In genomic region chr12:99026332-99027116, GRCh38 we compare ENCODE assay signal across 18 cellular contexts.
DNase-seq lines count a peak whose midpoint lies in the region; ATAC-seq and TF ChIP-seq lines count a peak whose summit lies in the region.
"Had no signal": no experiment of that assay in that cellular context is flagged by ENCODE, and none has a peak within 500 bp of the region (broad histone marks: within the 10 kb centered on the region; RNA-seq: fewer than 3 reads in every experiment).

No MANE protein-coding gene starts in this region.

- no peak for TF ChIP-seq CTCF in WTC11 (IDR thresholded peaks at IDR 0.05)

- CTCF ChIA-PET in WTC11 (lab: Charles Lee), result no interaction called here

- H3K4me3 Mint-ChIP-seq in WTC11, result no peak overlapping the region
- no peak overlapping the region for H3K4me3 Mint-ChIP-seq in activated naive CD8-positive, alpha-beta T cell treated with anti-CD3 and anti-CD28 coated beads for 36 hours
- H3K4me3 Mint-ChIP-seq: CD8-positive, alpha-beta T cell; naive B cell; stimulated activated memory B cell treated with anti-CD40 and anti-IgM and Interleukin-4, amounts not matched to agents 10 μg/mL and 1 μg/mL and 100 μg/mL, for 72 hours; type B pancreatic cell had no signal

- ATAC-seq in GM18867 (IDR thresholded peaks at IDR 0.05; ENCODE audit: unreplicated experiment), result peak; percentile 77
- ATAC-seq in GM21786 (IDR thresholded peaks at IDR 0.05; ENCODE audit: unreplicated experiment), result peak; percentile 61
- ATAC-seq in HG03432 (IDR thresholded peaks at IDR 0.05; ENCODE audit: unreplicated experiment), result peak; percentile 71
- peak; percentile 47 for ATAC-seq in WTC11
- ATAC-seq in HG02870 (IDR thresholded peaks at IDR 0.05; ENCODE audit: unreplicated experiment), result no peak
- ATAC-seq: CD8-positive, alpha-beta T cell; HepG2; stimulated activated memory B cell treated with anti-CD40 and anti-IgM and Interleukin-4, amounts not matched to agents 10 μg/mL and 1 μg/mL and 100 μg/mL, for 72 hours had no signal

- H3K4me1 Mint-ChIP-seq in WTC11, result peaks cover 43% of the 10 kb centered on the region
- H3K4me1 Mint-ChIP-seq in activated naive CD8-positive, alpha-beta T cell treated with anti-CD3 and anti-CD28 coated beads for 36 hours, result no peaks in the 10 kb centered on the region
- H3K4me1 Mint-ChIP-seq: naive B cell; stimulated activated memory B cell treated with anti-CD40 and anti-IgM and Interleukin-4, amounts not matched to agents 10 μg/mL and 1 μg/mL and 100 μg/mL, for 72 hours had no signal

- H3K27me3 Mint-ChIP-seq in WTC11 (ENCODE audit: low read depth), result peaks cover 75% of the 10 kb centered on the region
- H3K27me3 Mint-ChIP-seq in activated naive CD8-positive, alpha-beta T cell treated with anti-CD3 and anti-CD28 coated beads for 36 hours, result no peaks in the 10 kb centered on the region

- H3K27ac Mint-ChIP-seq in WTC11, result no peak overlapping the region
- H3K27ac Mint-ChIP-seq in activated naive CD8-positive, alpha-beta T cell treated with anti-CD3 and anti-CD28 coated beads for 36 hours, result no peak overlapping the region
- H3K27ac Mint-ChIP-seq: CD8-positive, alpha-beta T cell; naive B cell; stimulated activated memory B cell treated with anti-CD40 and anti-IgM and Interleukin-4, amounts not matched to agents 10 μg/mL and 1 μg/mL and 100 μg/mL, for 72 hours; type B pancreatic cell had no signal

- POLR2A ChIA-PET in WTC11 (lab: Charles Lee), result no interaction called here

- no peaks in the 10 kb centered on the region for H3K36me3 Mint-ChIP-seq in WTC11
- no peaks in the 10 kb centered on the region for H3K36me3 Mint-ChIP-seq in activated naive CD8-positive, alpha-beta T cell treated with anti-CD3 and anti-CD28 coated beads for 36 hours
- H3K36me3 Mint-ChIP-seq: CD8-positive, alpha-beta T cell; naive B cell; stimulated activated memory B cell treated with anti-CD40 and anti-IgM and Interleukin-4, amounts not matched to agents 10 μg/mL and 1 μg/mL and 100 μg/mL, for 72 hours; type B pancreatic cell had no signal

- peaks cover 11% of the 10 kb centered on the region for H3K9me3 Mint-ChIP-seq in WTC11
- no peaks in the 10 kb centered on the region for H3K9me3 Mint-ChIP-seq in activated naive CD8-positive, alpha-beta T cell treated with anti-CD3 and anti-CD28 coated beads for 36 hours
- H3K9me3 Mint-ChIP-seq: CD8-positive, alpha-beta T cell; stimulated activated memory B cell treated with anti-CD40 and anti-IgM and Interleukin-4, amounts not matched to agents 10 μg/mL and 1 μg/mL and 100 μg/mL, for 72 hours; type B pancreatic cell had no signal

- DNase-seq in WTC11 (ENCODE audit: low spot score) (no peak), NCI-H1105 treated with DMSO at 0.1 percent for 48 hours (lab: John Stamatoyannopoulos, UW) (no peak), amygdala (lab: John Stamatoyannopoulos, UW) (no peak)
- DNase-seq in activated naive CD8-positive, alpha-beta T cell treated with anti-CD3 and anti-CD28 coated beads for 36 hours, result no peak
- DNase-seq: activated CD8-positive, alpha-beta memory T cell treated with anti-CD3 and anti-CD28 coated beads, Interleukin-2, amount 50 U/mL, for 4 hours; activated naive CD4-positive, alpha-beta T cell; CD8-positive, alpha-beta T cell; colonic mucosa; EL; naive B cell; NCI-H748 treated with DMSO at 0.1 percent for 48 hours had no signal

TF ChIP-seq in WTC11, 78 proteins besides CTCF, POLR2A, EP300 and RAD21:
- TF ChIP-seq ZMAT4 (CRISPR knock-in tag; IDR thresholded peaks at IDR 0.05) (peak; percentile 67; the same call in 1 of the 2 replicates), AR (CRISPR knock-in tag; IDR thresholded peaks at IDR 0.05) (no peak), ZNF425 (CRISPR knock-in tag; conservative IDR thresholded peaks at IDR 0.05) (no peak), NR3C1 (CRISPR knock-in tag; conservative IDR thresholded peaks at IDR 0.05; ENCODE audit: low read depth) (no peak), FOXK1 (CRISPR knock-in tag; IDR thresholded peaks at IDR 0.05) (no peak), SOX15 (CRISPR knock-in tag; IDR thresholded peaks at IDR 0.05) (no peak)
TF ChIP-seq in WTC11: peak in this region for 1.
